In genomic region chr2:204973546-204974071, GRCh38 we compare ENCODE assay signal across 13 cellular contexts.
"Had no signal": no experiment of that assay in that cellular context is flagged by ENCODE, and none has a peak within 500 bp of the region (broad histone marks: within the 10 kb centered on the region; RNA-seq: fewer than 3 reads in every experiment).

No MANE protein-coding gene starts in this region.

- H3K4me3 ChIP-seq: esophagus muscularis mucosa, ovary, sigmoid colon, stomach, thoracic aorta had no signal

- H3K27me3 Mint-ChIP-seq: activated naive CD4-positive, alpha-beta T cell treated with anti-CD3 and anti-CD28 coated beads, Interleukin-2, amount 10 ng/mL, durations not matched to agents 7 days and 5 days; T-cell had no signal

- H3K9me3 ChIP-seq: esophagus muscularis mucosa, ovary, sigmoid colon, stomach, thoracic aorta had no signal

- H3K4me3 Mint-ChIP-seq: activated naive CD4-positive, alpha-beta T cell treated with anti-CD3 and anti-CD28 coated beads, Interleukin-2, amount 10 ng/mL, durations not matched to agents 7 days and 5 days had no signal

- DNase-seq: activated CD4-positive, alpha-beta T cell treated with anti-CD3 and anti-CD28 coated beads, Interleukin-2, amount 50 U/mL, for 4 hours; activated naive CD4-positive, alpha-beta T cell treated with anti-CD3 and anti-CD28 coated beads, Interleukin-2, amount 10 ng/mL, durations not matched to agents 7 days and 5 days; ovary; sigmoid colon; stimulated activated CD4-positive, alpha-beta T cell treated with anti-CD3 and anti-CD28 coated beads, Interleukin-2, amount 100 ng/mL, for 24 hours; stomach; T-cell; T1000 had no signal

- ATAC-seq: activated CD4-positive, CD25-positive, alpha-beta regulatory T cell treated with anti-CD3 and anti-CD28 coated beads, Interleukin-2, amount 50 U/mL, for 24 hours; left lobe of liver; T-cell had no signal

- H3K36me3 Mint-ChIP-seq: T-cell had no signal

- H3K36me3 ChIP-seq: esophagus muscularis mucosa, ovary, sigmoid colon, stomach, thoracic aorta had no signal

- H3K27me3 ChIP-seq: esophagus muscularis mucosa, ovary, sigmoid colon, stomach had no signal

- H3K27ac ChIP-seq: esophagus muscularis mucosa, ovary, stomach, thoracic aorta had no signal

- H3K27ac Mint-ChIP-seq: activated naive CD4-positive, alpha-beta T cell treated with anti-CD3 and anti-CD28 coated beads, Interleukin-2, amount 10 ng/mL, durations not matched to agents 7 days and 5 days; activated T-helper 2 cell treated with anti-CD3 and anti-CD28 coated beads, Interferon-gamma antibody, Interleukin-2, Interleukin-4, amounts not matched to agents 10 μg/mL and 5 μg/mL and 100 μg/mL, durations not matched to agents 14 hours and 24 hours and 36 hours had no signal
